36 cellular contexts compared by ENCODE assay signal in genomic region chr4:14441550-14441949, GRCh38.
"Had no signal": no experiment of that assay in that cellular context is flagged by ENCODE, and none has a peak within 500 bp of the region (broad histone marks: within the 10 kb centered on the region; RNA-seq: fewer than 3 reads in every experiment).

No MANE protein-coding gene starts in this region.

- H3K4me1 Mint-ChIP-seq: activated CD4-positive, alpha-beta T cell treated with anti-CD3 and anti-CD28 coated beads, Interleukin-2, amount 10 ng/mL, durations not matched to agents 24 days and 14 days; activated CD8-positive, alpha-beta memory T cell treated with anti-CD3 and anti-CD28 coated beads, Interleukin-2, amount 10 ng/mL, durations not matched to agents 7 days and 5 days; activated naive CD4-positive, alpha-beta T cell treated with anti-CD3 and anti-CD28 coated beads, Interleukin-2, amount 10 ng/mL, durations not matched to agents 7 days and 5 days; activated naive CD4-positive, alpha-beta T cell treated with anti-CD3 and anti-CD28 coated beads, Interleukin-2, amount 50 U/mL, for 24 hours; activated naive CD8-positive, alpha-beta T cell treated with anti-CD3 and anti-CD28 coated beads, Interleukin-2, amount 10 ng/mL, durations not matched to agents 7 days and 5 days; brain; central memory CD8-positive, alpha-beta T cell had no signal

- H3K36me3 Mint-ChIP-seq: activated CD4-positive, alpha-beta memory T cell treated with anti-CD3 and anti-CD28 coated beads for 36 hours; activated CD8-positive, alpha-beta memory T cell treated with anti-CD3 and anti-CD28 coated beads, Interleukin-2, amount 10 ng/mL, durations not matched to agents 7 days and 5 days; activated naive CD4-positive, alpha-beta T cell treated with anti-CD3 and anti-CD28 coated beads, Interleukin-2, amount 10 ng/mL, durations not matched to agents 7 days and 5 days; activated naive CD4-positive, alpha-beta T cell treated with anti-CD3 and anti-CD28 coated beads, Interleukin-2, amount 50 U/mL, for 24 hours; activated naive CD8-positive, alpha-beta T cell; activated naive CD8-positive, alpha-beta T cell treated with anti-CD3 and anti-CD28 coated beads, Interleukin-2, amount 10 ng/mL, durations not matched to agents 7 days and 5 days; brain had no signal

- H3K4me1 ChIP-seq: ascending aorta had no signal

- H3K27me3 ChIP-seq: ascending aorta, cardiac muscle cell had no signal

- H3K27ac Mint-ChIP-seq: activated CD4-positive, alpha-beta memory T cell treated with anti-CD3 and anti-CD28 coated beads for 36 hours; activated CD4-positive, alpha-beta T cell treated with anti-CD3 and anti-CD28 coated beads, Interleukin-2, amount 10 ng/mL, durations not matched to agents 24 days and 14 days; activated CD8-positive, alpha-beta memory T cell treated with anti-CD3 and anti-CD28 coated beads, Interleukin-2, amount 10 ng/mL, durations not matched to agents 7 days and 5 days; activated CD8-positive, alpha-beta T cell treated with anti-CD3 and anti-CD28 coated beads for 36 hours; activated naive CD4-positive, alpha-beta T cell treated with anti-CD3 and anti-CD28 coated beads, Interleukin-2, amount 10 ng/mL, durations not matched to agents 7 days and 5 days; activated naive CD4-positive, alpha-beta T cell treated with anti-CD3 and anti-CD28 coated beads, Interleukin-2, amount 50 U/mL, for 24 hours; activated naive CD8-positive, alpha-beta T cell; activated naive CD8-positive, alpha-beta T cell treated with anti-CD3 and anti-CD28 coated beads, Interleukin-2, amount 10 ng/mL, durations not matched to agents 7 days and 5 days; activated naive CD8-positive, alpha-beta T cell treated with anti-CD3 and anti-CD28 coated beads, Interleukin-2, amount 50 U/mL, for 24 hours; activated T-cell treated with anti-CD3 and anti-CD28 coated beads, Interleukin-2, amount 50 U/mL, for 24 hours; activated T-helper 2 cell treated with anti-CD3 and anti-CD28 coated beads, Interferon-gamma antibody, Interleukin-2, Interleukin-4, amounts not matched to agents 10 μg/mL and 5 μg/mL and 100 μg/mL, durations not matched to agents 14 hours and 24 hours and 36 hours; brain; T-helper 1 cell treated with Interleukin-12 subunit alpha and Interleukin-12 subunit beta and Interleukin-4 antibody, amounts not matched to agents 30 μg/mL and 1 μg/mL, for 36 hours; T-helper 2 cell treated with Interferon-gamma antibody and Interleukin-4, amounts not matched to agents 5 μg/mL and 100 μg/mL, for 36 hours had no signal

- H3K27ac ChIP-seq: ascending aorta, cardiac muscle cell, VCaP had no signal

- H3K27me3 Mint-ChIP-seq: activated CD4-positive, alpha-beta memory T cell treated with anti-CD3 and anti-CD28 coated beads for 36 hours; activated CD4-positive, alpha-beta T cell treated with anti-CD3 and anti-CD28 coated beads, Interleukin-2, amount 10 ng/mL, durations not matched to agents 24 days and 14 days; activated CD8-positive, alpha-beta memory T cell treated with anti-CD3 and anti-CD28 coated beads, Interleukin-2, amount 10 ng/mL, durations not matched to agents 7 days and 5 days; activated naive CD4-positive, alpha-beta T cell treated with anti-CD3 and anti-CD28 coated beads, Interleukin-2, amount 10 ng/mL, durations not matched to agents 7 days and 5 days; activated naive CD8-positive, alpha-beta T cell treated with anti-CD3 and anti-CD28 coated beads, Interleukin-2, amount 10 ng/mL, durations not matched to agents 7 days and 5 days; activated naive CD8-positive, alpha-beta T cell treated with anti-CD3 and anti-CD28 coated beads, Interleukin-2, amount 50 U/mL, for 24 hours; activated T-cell treated with anti-CD3 and anti-CD28 coated beads, Interleukin-2, amount 50 U/mL, for 24 hours; central memory CD8-positive, alpha-beta T cell had no signal

- H3K4me3 ChIP-seq: ascending aorta, cardiac muscle cell had no signal

- H3K9me3 ChIP-seq: ascending aorta had no signal

- DNase-seq: activated CD4-positive, alpha-beta memory T cell treated with anti-CD3 and anti-CD28 coated beads for 36 hours; activated CD4-positive, alpha-beta T cell treated with anti-CD3 and anti-CD28 coated beads for 4 hours; activated CD4-positive, alpha-beta T cell treated with anti-CD3 and anti-CD28 coated beads, Interleukin-2, amount 10 ng/mL, durations not matched to agents 24 days and 14 days; activated CD4-positive, alpha-beta T cell treated with anti-CD3 and anti-CD28 coated beads, Interleukin-2, amount 50 U/mL, for 1 hour; activated CD4-positive, alpha-beta T cell treated with anti-CD3 and anti-CD28 coated beads, Interleukin-2, amount 50 U/mL, for 4 hours; activated CD4-positive, CD25-positive, alpha-beta regulatory T cell; activated CD8-positive, alpha-beta memory T cell treated with anti-CD3 and anti-CD28 coated beads for 24 hours; activated CD8-positive, alpha-beta memory T cell treated with anti-CD3 and anti-CD28 coated beads, Interleukin-2, amount 10 ng/mL, durations not matched to agents 7 days and 5 days; activated CD8-positive, alpha-beta memory T cell treated with anti-CD3 and anti-CD28 coated beads, Interleukin-2, amount 50 U/mL, for 48 hours; activated CD8-positive, alpha-beta T cell treated with anti-CD3 and anti-CD28 coated beads for 36 hours; activated effector memory CD4-positive, alpha-beta T cell treated with Interleukin-2 at 50 U/mL for 16 hours; activated gamma-delta T cell; activated naive CD4-positive, alpha-beta T cell treated with anti-CD3 and anti-CD28 coated beads, Interleukin-2, amount 10 ng/mL, durations not matched to agents 7 days and 5 days; activated naive CD4-positive, alpha-beta T cell treated with Interleukin-2 at 50 U/mL for 16 hours; activated naive CD8-positive, alpha-beta T cell treated with anti-CD3 and anti-CD28 coated beads, Interleukin-2, amount 10 ng/mL, durations not matched to agents 7 days and 5 days; activated naive CD8-positive, alpha-beta T cell treated with anti-CD3 and anti-CD28 coated beads, Interleukin-2, amount 50 U/mL, for 24 hours; activated T-cell treated with anti-CD3 and anti-CD28 coated beads, Interleukin-2, amount 50 U/mL, for 24 hours; activated T-cell treated with anti-CD3 and anti-CD28 coated beads, Interleukin-2, amount 50 U/mL, for 48 hours; amygdala; anterior cingulate cortex; caudate nucleus; cerebellar nuclear complex; T-helper 1 cell; T-helper 2 cell; T-helper 9 cell had no signal

- H3K9me3 Mint-ChIP-seq: activated CD4-positive, alpha-beta memory T cell treated with anti-CD3 and anti-CD28 coated beads for 36 hours; activated CD8-positive, alpha-beta T cell treated with anti-CD3 and anti-CD28 coated beads for 36 hours; activated naive CD4-positive, alpha-beta T cell treated with anti-CD3 and anti-CD28 coated beads, Interleukin-2, amount 10 ng/mL, durations not matched to agents 7 days and 5 days; activated naive CD8-positive, alpha-beta T cell treated with anti-CD3 and anti-CD28 coated beads, Interleukin-2, amount 10 ng/mL, durations not matched to agents 7 days and 5 days; activated T-cell treated with anti-CD3 and anti-CD28 coated beads, Interleukin-2, amount 50 U/mL, for 24 hours; activated T-helper 2 cell treated with anti-CD3 and anti-CD28 coated beads, Interferon-gamma antibody, Interleukin-2, Interleukin-4, amounts not matched to agents 10 μg/mL and 5 μg/mL and 100 μg/mL, durations not matched to agents 14 hours and 24 hours and 36 hours; brain; T-helper 2 cell treated with Interferon-gamma antibody and Interleukin-4, amounts not matched to agents 5 μg/mL and 100 μg/mL, for 36 hours had no signal

- ATAC-seq: activated CD4-positive, CD25-positive, alpha-beta regulatory T cell treated with anti-CD3 and anti-CD28 coated beads, Interleukin-2, amount 50 U/mL, for 24 hours; activated CD8-positive, alpha-beta memory T cell treated with anti-CD3 and anti-CD28 coated beads, Interleukin-2, amount 10 ng/mL, durations not matched to agents 7 days and 5 days; activated CD8-positive, alpha-beta T cell treated with anti-CD3 and anti-CD28 coated beads for 36 hours; activated naive CD8-positive, alpha-beta T cell treated with anti-CD3 and anti-CD28 coated beads, Interleukin-2, amount 50 U/mL, for 24 hours had no signal

- H3K36me3 ChIP-seq: ascending aorta, cardiac muscle cell had no signal

- H3K4me3 Mint-ChIP-seq: activated CD4-positive, alpha-beta memory T cell treated with anti-CD3 and anti-CD28 coated beads for 36 hours; activated CD4-positive, alpha-beta T cell treated with anti-CD3 and anti-CD28 coated beads, Interleukin-2, amount 10 ng/mL, durations not matched to agents 24 days and 14 days; activated CD8-positive, alpha-beta memory T cell treated with anti-CD3 and anti-CD28 coated beads, Interleukin-2, amount 10 ng/mL, durations not matched to agents 7 days and 5 days; activated CD8-positive, alpha-beta T cell treated with anti-CD3 and anti-CD28 coated beads for 36 hours; activated naive CD4-positive, alpha-beta T cell treated with anti-CD3 and anti-CD28 coated beads, Interleukin-2, amount 10 ng/mL, durations not matched to agents 7 days and 5 days; activated naive CD4-positive, alpha-beta T cell treated with anti-CD3 and anti-CD28 coated beads, Interleukin-2, amount 50 U/mL, for 24 hours; activated naive CD8-positive, alpha-beta T cell; activated naive CD8-positive, alpha-beta T cell treated with anti-CD3 and anti-CD28 coated beads, Interleukin-2, amount 10 ng/mL, durations not matched to agents 7 days and 5 days; activated naive CD8-positive, alpha-beta T cell treated with anti-CD3 and anti-CD28 coated beads, Interleukin-2, amount 50 U/mL, for 24 hours; activated T-cell treated with anti-CD3 and anti-CD28 coated beads, Interleukin-2, amount 50 U/mL, for 24 hours; brain; central memory CD8-positive, alpha-beta T cell; T-helper 1 cell treated with Interleukin-12 subunit alpha and Interleukin-12 subunit beta and Interleukin-4 antibody, amounts not matched to agents 30 μg/mL and 1 μg/mL, for 36 hours; T-helper 2 cell treated with Interferon-gamma antibody and Interleukin-4, amounts not matched to agents 5 μg/mL and 100 μg/mL, for 36 hours had no signal
